Comparison of ENCODE assay signal across 5 cellular contexts in genomic region chr6:114830515-114830914, GRCh38.
"Had no signal": no experiment of that assay in that cellular context is flagged by ENCODE, and none has a peak within 500 bp of the region (broad histone marks: within the 10 kb centered on the region; RNA-seq: fewer than 3 reads in every experiment).

No MANE protein-coding gene starts in this region.

- H3K27ac ChIP-seq: HL-60 had no signal

- DNase-seq: IMR-90, KBM-7 had no signal

- ATAC-seq: HepG2, K562 had no signal

- H3K4me3 ChIP-seq: K562 had no signal
